Comparison of ENCODE assay signal across 21 cellular contexts in genomic region chr22:49473286-49473685, GRCh38.
A peak's percentile ranks its signal among the peaks of the same experiment; 100 is the strongest.
DNase-seq lines count a peak whose midpoint lies in the region; TF ChIP-seq lines count a peak whose summit lies in the region.
"Had no signal": no experiment of that assay in that cellular context is flagged by ENCODE, and none has a peak within 500 bp of the region (broad histone marks: within the 10 kb centered on the region; RNA-seq: fewer than 3 reads in every experiment).

No MANE protein-coding gene starts in this region.

- H3K36me3 Mint-ChIP-seq in CD14-positive monocyte: peaks cover 12% of the 10 kb centered on the region in 2 donors
- H3K36me3 Mint-ChIP-seq in endodermal cell (ENCODE audit: low read depth): no peaks in the 10 kb centered on the region

- H3K9me3 ChIP-seq in endodermal cell (ENCODE audit: control insufficient read depth, low read length) (no peaks in the 10 kb centered on the region), neuronal stem cell (replicated peaks in 1 of 2; ENCODE audit: control insufficient read depth in 2 of 2, insufficient read depth in 1 of 2, low read depth in 1 of 2, low read length in 2 of 2) (peaks cover 0 to 2% of the 10 kb centered on the region in 2 donors), A673 (ENCODE audit: low read depth, low read length, poor library complexity, severe bottlenecking) (no peaks in the 10 kb centered on the region), OCI-LY7 (ENCODE audit: low read length) (no peaks in the 10 kb centered on the region)
- H3K9me3 ChIP-seq: BE2C, HAP-1 had no signal

- intact Hi-C loops in CD14-positive monocyte (cut with micrococcal nuclease): no loop called here
- intact Hi-C loops in A673 (cut with micrococcal nuclease; ENCODE audit: unreplicated experiment): no loop called here
- intact Hi-C loops in OCI-LY7 (cut with micrococcal nuclease; ENCODE audit: unreplicated experiment): no loop called here

- H2AK5ac ChIP-seq in neuronal stem cell (ENCODE audit: low read depth, low read length): peak overlapping the region; percentile 36

- H3K27ac Mint-ChIP-seq in CD14-positive monocyte: peak overlapping the region in 1 of 7 donors; percentile 32
- no peak overlapping the region for H3K27ac Mint-ChIP-seq in endodermal cell
- H3K27ac Mint-ChIP-seq: CD4-positive, alpha-beta memory T cell; HFFc6 had no signal

- no peak overlapping the region for H2BK5ac ChIP-seq in neuronal stem cell (ENCODE audit: low read length)

- CTCF ChIA-PET in A673 (lab: Charles Lee) (no interaction called here), OCI-LY7 (lab: Charles Lee; ENCODE audit: unreplicated experiment) (no interaction called here)

- H3K27ac ChIP-seq in endodermal cell (ENCODE audit: low read depth, low read length) (no peak overlapping the region), neuronal stem cell (replicated peaks; ENCODE audit: low read length) (no peak overlapping the region), A673 (ENCODE audit: low read depth, low read length, poor library complexity, severe bottlenecking) (no peak overlapping the region), OCI-LY7 (ENCODE audit: low read depth, low read length, poor library complexity, severe bottlenecking) (no peak overlapping the region)
- H3K27ac ChIP-seq: 22Rv1; BLaER1 treated with 17β-estradiol and CSF1 and Interleukin-3, amounts not matched to agents 10 nM and 100 nM; GM23248 had no signal

- no peak overlapping the region for H3K23ac ChIP-seq in neuronal stem cell (ENCODE audit: low read depth, low read length, poor library complexity)

- H3K79me2 ChIP-seq in OCI-LY7 (ENCODE audit: insufficient read depth, low read depth, low read length): no peaks in the 10 kb centered on the region

- H4K91ac ChIP-seq in neuronal stem cell (ENCODE audit: low read depth, low read length, poor library complexity): no peak overlapping the region

- POLR2A ChIA-PET in A673 (lab: Charles Lee; ENCODE audit: low non-redundant PET) (no interaction called here), OCI-LY7 (lab: Charles Lee) (no interaction called here)

- H3K36me3 ChIP-seq in endodermal cell (ENCODE audit: control insufficient read depth, insufficient read depth, low read length): no peaks in the 10 kb centered on the region
- no peaks in the 10 kb centered on the region for H3K36me3 ChIP-seq in neuronal stem cell (replicated peaks in 1 of 2; ENCODE audit: control insufficient read depth in 2 of 2, insufficient read depth in 2 of 2, low read length in 2 of 2)
- H3K36me3 ChIP-seq in A673 (ENCODE audit: insufficient read depth, low read length, poor library complexity, severe bottlenecking): no peaks in the 10 kb centered on the region
- H3K36me3 ChIP-seq in OCI-LY7 (ENCODE audit: insufficient read depth, low read length): no peaks in the 10 kb centered on the region
- H3K36me3 ChIP-seq: BE2C; BLaER1 treated with 17β-estradiol and CSF1 and Interleukin-3, amounts not matched to agents 10 nM and 100 nM; HAP-1 had no signal

- H3K4me1 Mint-ChIP-seq in CD14-positive monocyte: peaks cover 6% of the 10 kb centered on the region
- H3K4me1 Mint-ChIP-seq in endodermal cell: peaks cover 22% of the 10 kb centered on the region

- H3K18ac ChIP-seq in neuronal stem cell (ENCODE audit: low read length): peak overlapping the region; percentile 52

- H3K9ac ChIP-seq in endodermal cell (ENCODE audit: extremely low read depth, low read length, poor library complexity, severe bottlenecking) (no peak overlapping the region), neuronal stem cell (ENCODE audit: low read depth, low read length, poor library complexity) (no peak overlapping the region)
- H3K9ac ChIP-seq: BLaER1 treated with 17β-estradiol and CSF1 and Interleukin-3, amounts not matched to agents 10 nM and 100 nM; GM23248 had no signal

- H3K27me3 Mint-ChIP-seq in CD14-positive monocyte (ENCODE audit: low read depth in 3 of 3) (peaks cover 2 to 4% (median 2%) of the 10 kb centered on the region in 3 donors), endodermal cell (ENCODE audit: insufficient read depth) (no peaks in the 10 kb centered on the region)
- H3K27me3 Mint-ChIP-seq: CD4-positive, alpha-beta memory T cell had no signal

- no peak overlapping the region for H3K14ac ChIP-seq in neuronal stem cell (ENCODE audit: low read length)

- H3K4me3 Mint-ChIP-seq in CD14-positive monocyte (no peak overlapping the region), endodermal cell (no peak overlapping the region)
- H3K4me3 Mint-ChIP-seq: HFFc6 had no signal

- H3K4me3 ChIP-seq in endodermal cell (ENCODE audit: low read length) (no peak overlapping the region), neuronal stem cell (ENCODE audit: low read length in 2 of 2) (no peak overlapping the region), A673 (ENCODE audit: low read depth, low read length, poor library complexity, severe bottlenecking) (no peak overlapping the region), OCI-LY7 (ENCODE audit: low read depth, low read length, poor library complexity, severe bottlenecking) (no peak overlapping the region)
- H3K4me3 ChIP-seq: BLaER1 treated with 17β-estradiol and CSF1 and Interleukin-3, amounts not matched to agents 10 nM and 100 nM; GM23248; HAP-1 had no signal

- H3K4me1 ChIP-seq in endodermal cell (ENCODE audit: control insufficient read depth, insufficient read depth, low read length) (no peaks in the 10 kb centered on the region), neuronal stem cell (ENCODE audit: control insufficient read depth in 2 of 2, insufficient read depth in 1 of 2, low read depth in 1 of 2, low read length in 2 of 2) (peaks cover 0 to 10% of the 10 kb centered on the region in 2 donors), A673 (ENCODE audit: insufficient read depth, low read length, poor library complexity, severe bottlenecking) (peaks cover 8% of the 10 kb centered on the region), OCI-LY7 (ENCODE audit: insufficient read depth, low read length, poor library complexity, severe bottlenecking) (no peaks in the 10 kb centered on the region)
- H3K4me1 ChIP-seq: BE2C had no signal

- H3K4me2 ChIP-seq in neuronal stem cell (ENCODE audit: insufficient read depth, low read length, poor library complexity, severe bottlenecking) (no peak overlapping the region), OCI-LY7 (ENCODE audit: low read length) (no peak overlapping the region)

- no peaks in the 10 kb centered on the region for H3K27me3 ChIP-seq in endodermal cell (ENCODE audit: control insufficient read depth, insufficient read depth, low read length, poor library complexity, severe bottlenecking)
- no peaks in the 10 kb centered on the region for H3K27me3 ChIP-seq in neuronal stem cell (ENCODE audit: control insufficient read depth in 3 of 3, insufficient read depth in 3 of 3, low read depth in 1 of 3, low read length in 3 of 3)
- no peaks in the 10 kb centered on the region for H3K27me3 ChIP-seq in A673 (replicated peaks; ENCODE audit: insufficient read depth, low read depth, low read length, poor library complexity)
- H3K27me3 ChIP-seq: BLaER1 treated with 17β-estradiol and CSF1 and Interleukin-3, amounts not matched to agents 10 nM and 100 nM had no signal

- WGBS in endodermal cell (ENCODE audit: insufficient coverage in 1 of 2, insufficient read length in 1 of 2), 2 experiments: 87 to 92% methylated on average over 7 to 11 of the region's 11 CpGs
- no CpG with 5 or more reads among the region's 11 CpGs for WGBS in neuronal stem cell (ENCODE audit: extremely low coverage in 2 of 2, insufficient read length in 2 of 2, insufficient replicate concordance in 1 of 2), 2 donors

- no peaks in the 10 kb centered on the region for H3K79me1 ChIP-seq in neuronal stem cell (ENCODE audit: low read depth, low read length)

- H2BK12ac ChIP-seq in neuronal stem cell (ENCODE audit: low read length): no peak overlapping the region

- TF ChIP-seq CTCF in CD14-positive monocyte (IDR thresholded peaks at IDR 0.05) (no peak), endodermal cell (conservative IDR thresholded peaks at IDR 0.05) (no peak), A673 (conservative IDR thresholded peaks at IDR 0.05; ENCODE audit: low read depth, low read length) (no peak), OCI-LY7 (conservative IDR thresholded peaks at IDR 0.05; ENCODE audit: low read length) (no peak)

- BruUV-seq in A673 (replicated peaks; lab: Mats Ljungman, UMichigan) (no TSS peak), OCI-LY7 (replicated peaks; lab: Mats Ljungman, UMichigan) (no TSS peak)

- H3K4ac ChIP-seq in neuronal stem cell (ENCODE audit: low read length): no peak overlapping the region

- H3K9me3 Mint-ChIP-seq in CD14-positive monocyte: peaks cover 0 to 10% (median 8%) of the 10 kb centered on the region in 7 donors
- peaks cover 2% of the 10 kb centered on the region for H3K9me3 Mint-ChIP-seq in endodermal cell

- DNase-seq in activated CD8-positive, alpha-beta memory T cell treated with anti-CD3 and anti-CD28 coated beads, Interleukin-2, amount 50 U/mL, for 48 hours: peak; percentile 20
- no peak for DNase-seq in activated CD8-positive, alpha-beta memory T cell treated with anti-CD3 and anti-CD28 coated beads for 24 hours
- peak; percentile 40 for DNase-seq in CD14-positive monocyte (ENCODE audit: low spot score)
- peak; percentile 32 for DNase-seq in endodermal cell
- DNase-seq in neuronal stem cell (ENCODE audit: low spot score): no peak
- no peak for DNase-seq in A673 (ENCODE audit: low spot score)
- DNase-seq in kidney tubule cell (ENCODE audit: low spot score): no peak
- no peak for DNase-seq in OCI-LY7 (ENCODE audit: low spot score)
- DNase-seq: ACHN; AML-193; BE2C; Calu3; CD4-positive, alpha-beta memory T cell; COR-L47; DMS53; DND-41; GM23248; HFFc6 had no signal

- H4K20me1 ChIP-seq in OCI-LY7 (ENCODE audit: insufficient read depth, low read length): no peaks in the 10 kb centered on the region
- H4K20me1 ChIP-seq: BLaER1 treated with 17β-estradiol and CSF1 and Interleukin-3, amounts not matched to agents 10 nM and 100 nM had no signal

- H2AFZ ChIP-seq in neuronal stem cell (ENCODE audit: low read length): no peak overlapping the region
- H2AFZ ChIP-seq in OCI-LY7 (ENCODE audit: low read length): no peak overlapping the region
- H2AFZ ChIP-seq: GM23248 had no signal

- no peak overlapping the region for H4K8ac ChIP-seq in neuronal stem cell (ENCODE audit: low read depth, low read length)

- H3K9me2 ChIP-seq in OCI-LY7 (ENCODE audit: insufficient read depth, low read length): no peaks in the 10 kb centered on the region

- H2BK15ac ChIP-seq in neuronal stem cell (ENCODE audit: low read length): no peak overlapping the region

- H2BK120ac ChIP-seq in neuronal stem cell (ENCODE audit: low read depth, low read length): no peak overlapping the region

Comparison
In these comparisons a context has a peak if more than half of its experiments do, and no peak if none do; other contexts are left out.
1. DNase-seq: peak in activated CD8-positive, alpha-beta memory T cell treated with anti-CD3 and anti-CD28 coated beads, Interleukin-2, amount 50 U/mL, for 48 hours (single experiment), CD14-positive monocyte (single experiment) and endodermal cell (single experiment); none in activated CD8-positive, alpha-beta memory T cell treated with anti-CD3 and anti-CD28 coated beads for 24 hours (single experiment), neuronal stem cell (single experiment), A673 (single experiment), kidney tubule cell (single experiment) and OCI-LY7 (single experiment).